In the genomic region with DNA sequence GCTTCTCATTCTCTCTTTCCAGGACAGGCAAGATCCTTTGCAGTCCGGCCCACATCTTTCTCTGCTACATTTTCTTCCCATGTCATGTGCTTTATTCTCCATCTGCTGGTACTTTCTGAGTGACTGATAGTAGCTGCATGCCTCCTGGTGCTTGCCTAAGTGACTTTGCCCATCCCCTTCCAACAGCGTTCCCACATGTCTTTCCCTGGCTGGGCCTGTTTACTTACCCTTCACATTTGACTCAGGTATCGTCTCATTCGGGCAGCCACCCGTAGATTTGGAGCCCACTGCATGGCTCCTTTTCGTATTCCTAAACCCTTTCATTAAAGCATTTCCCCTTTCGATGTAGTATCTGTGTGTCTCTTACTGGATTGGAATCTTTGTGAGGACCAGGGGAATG, we compare ENCODE assay signal across 24 cellular contexts. TPM values are rescaled to one million over a fixed set of nuclear protein-coding genes. Genes with fewer than 3 reads are reported as not detected.
DNase-seq lines count a peak whose midpoint lies in the region; ATAC-seq and TF ChIP-seq lines count a peak whose summit lies in the region.
"Had no signal": no experiment of that assay in that cellular context is flagged by ENCODE, and none has a peak within 500 bp of the region (broad histone marks: within the 10 kb centered on the region; RNA-seq: fewer than 3 reads in every experiment).

No MANE protein-coding gene starts in this region.

- no peaks in the 10 kb centered on the region for H3K4me1 Mint-ChIP-seq in WTC11

- CTCF ChIA-PET in WTC11 (lab: Charles Lee): no interaction called here

- H3K4me3 ChIP-seq in mesenchymal stem cell (ENCODE audit: insufficient read depth in 1 of 2, low read depth in 1 of 2, low read length in 2 of 2): no peak overlapping the region
- H3K4me3 ChIP-seq: MG63, SJCRH30 had no signal

- H3K9ac ChIP-seq in mesenchymal stem cell (ENCODE audit: low read length): no peak overlapping the region

- H3K36me3 Mint-ChIP-seq in WTC11: peaks cover 47% of the 10 kb centered on the region

- H3K4me1 ChIP-seq in mesenchymal stem cell (ENCODE audit: control insufficient read depth, insufficient read depth, low read depth, low read length): no peaks in the 10 kb centered on the region

- H3K4me2 ChIP-seq in mesenchymal stem cell (ENCODE audit: low read length, poor library complexity, severe bottlenecking): no peak overlapping the region

- H2BK15ac ChIP-seq in mesenchymal stem cell (ENCODE audit: low read depth, poor library complexity, severe bottlenecking): no peak overlapping the region

- no peaks in the 10 kb centered on the region for H3K9me3 Mint-ChIP-seq in WTC11
- H3K9me3 Mint-ChIP-seq: CD4-positive, alpha-beta T cell had no signal

- H3K27me3 ChIP-seq in mesenchymal stem cell (ENCODE audit: control insufficient read depth in 1 of 2, insufficient read depth in 1 of 2, low read length in 2 of 2): no peaks in the 10 kb centered on the region
- H3K27me3 ChIP-seq: BE2C, MG63, SJCRH30 had no signal

- no peaks in the 10 kb centered on the region for H3K9me3 ChIP-seq in mesenchymal stem cell (ENCODE audit: control insufficient read depth, low read length)
- H3K9me3 ChIP-seq: BE2C, MG63, SJCRH30 had no signal

- 90% methylated on average over 7 of the region's 7 CpGs for WGBS in mesenchymal stem cell

- H3K36me3 ChIP-seq in mesenchymal stem cell (ENCODE audit: control insufficient read depth in 1 of 2, insufficient read depth in 2 of 2, low read depth in 1 of 2, low read length in 2 of 2): peaks cover 29 to 38% of the 10 kb centered on the region in 2 experiments

- ATAC-seq in WTC11: no peak
- ATAC-seq in left lobe of liver: no peak
- ATAC-seq: PC-3 had no signal

- peak; percentile 58 for DNase-seq in DMS 273 (lab: John Stamatoyannopoulos, UW; ENCODE audit: unreplicated experiment)
- no peak for DNase-seq in DMS 273 treated with DMSO at 0.1 percent for 48 hours (lab: John Stamatoyannopoulos, UW)
- DNase-seq in WTC11 (ENCODE audit: low spot score): no peak
- no peak for DNase-seq in mesenchymal stem cell
- no peak for DNase-seq in left lobe of liver (ENCODE audit: low spot score)
- no peak for DNase-seq in stimulated activated naive CD4-positive, alpha-beta T cell (lab: John Stamatoyannopoulos, UW)
- DNase-seq in SHP77 treated with DMSO at 0.1 percent for 48 hours (lab: John Stamatoyannopoulos, UW): no peak
- DNase-seq: 8988T; BE2C; Calu3; CD4-positive, alpha-beta T cell; DMS79 treated with DMSO at 0.1 percent for 48 hours; GOT3; Kasumi-1; MG63; NCI-H1048; NCI-H1436 treated with DMSO at 0.1 percent for 48 hours; NCI-H2081 treated with DMSO at 0.1 percent for 48 hours; NCI-H510A; NCI-H82; PC-3; RPMI8226; SJCRH30 had no signal

- no peak overlapping the region for H2AFZ ChIP-seq in mesenchymal stem cell (ENCODE audit: low read depth, low read length)

- no peaks in the 10 kb centered on the region for H3K27me3 Mint-ChIP-seq in WTC11 (ENCODE audit: low read depth)
- H3K27me3 Mint-ChIP-seq: CD4-positive, alpha-beta T cell had no signal

- H2BK120ac ChIP-seq in mesenchymal stem cell (ENCODE audit: low read depth, low read length): no peak overlapping the region

- no peak overlapping the region for H2BK12ac ChIP-seq in mesenchymal stem cell (ENCODE audit: low read length in 2 of 2)

- H2AK5ac ChIP-seq in mesenchymal stem cell (ENCODE audit: low read length, severe bottlenecking): no peak overlapping the region

- TF ChIP-seq CTCF in 22Rv1 (IDR thresholded peaks at IDR 0.05) (no peak), WTC11 (IDR thresholded peaks at IDR 0.05) (no peak)

- no peak overlapping the region for H3K4ac ChIP-seq in mesenchymal stem cell (ENCODE audit: low read depth in 1 of 2, low read length in 2 of 2)

- H2BK5ac ChIP-seq in mesenchymal stem cell (ENCODE audit: low read depth, low read length, poor library complexity, severe bottlenecking): no peak overlapping the region

- H3K27ac Mint-ChIP-seq in WTC11: peak overlapping the region; percentile 16; the same call in 1 of the 2 replicates
- H3K27ac Mint-ChIP-seq: CD4-positive, alpha-beta T cell had no signal

- H4K91ac ChIP-seq in mesenchymal stem cell (ENCODE audit: low read length): peak overlapping the region; percentile 34

- no peak overlapping the region for H3K23ac ChIP-seq in mesenchymal stem cell (ENCODE audit: low read length in 2 of 2)

- peaks cover 6% of the 10 kb centered on the region for H3K79me1 ChIP-seq in mesenchymal stem cell (replicated peaks; ENCODE audit: low read length, poor library complexity, severe bottlenecking)

- POLR2A ChIA-PET in WTC11 (lab: Charles Lee): no interaction called here

- no peak overlapping the region for H3K18ac ChIP-seq in mesenchymal stem cell (ENCODE audit: low read depth in 1 of 2, low read length in 2 of 2)

- no peak overlapping the region for H3K4me3 Mint-ChIP-seq in WTC11
- H3K4me3 Mint-ChIP-seq: CD4-positive, alpha-beta T cell had no signal

- no peak overlapping the region for H3K14ac ChIP-seq in mesenchymal stem cell (ENCODE audit: low read length in 2 of 2)

- H4K8ac ChIP-seq in mesenchymal stem cell (ENCODE audit: low read length): peak overlapping the region; percentile 27

- H3K27ac ChIP-seq in 22Rv1 (peak overlapping the region; percentile 51; the same call in 1 of the 2 replicates), mesenchymal stem cell (ENCODE audit: low read length, poor library complexity, severe bottlenecking) (no peak overlapping the region)
- H3K27ac ChIP-seq: SJCRH30 had no signal

TF ChIP-seq in WTC11, 78 proteins besides CTCF, POLR2A, EP300 and RAD21:
- TF ChIP-seq, protein P1, sequence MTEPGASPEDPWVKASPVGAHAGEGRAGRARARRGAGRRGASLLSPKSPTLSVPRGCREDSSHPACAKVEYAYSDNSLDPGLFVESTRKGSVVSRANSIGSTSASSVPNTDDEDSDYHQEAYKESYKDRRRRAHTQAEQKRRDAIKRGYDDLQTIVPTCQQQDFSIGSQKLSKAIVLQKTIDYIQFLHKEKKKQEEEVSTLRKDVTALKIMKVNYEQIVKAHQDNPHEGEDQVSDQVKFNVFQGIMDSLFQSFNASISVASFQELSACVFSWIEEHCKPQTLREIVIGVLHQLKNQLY (CRISPR knock-in tag; IDR thresholded peaks at IDR 0.05): no peak
- TF ChIP-seq KAT7 (CRISPR knock-in tag; IDR thresholded peaks at IDR 0.05; ENCODE audit: borderline replicate concordance) (no peak), ZNF671 (CRISPR knock-in tag; IDR thresholded peaks at IDR 0.05) (no peak), ZNF423 (CRISPR knock-in tag; IDR thresholded peaks at IDR 0.05) (no peak)
- TF ChIP-seq, protein P2, sequence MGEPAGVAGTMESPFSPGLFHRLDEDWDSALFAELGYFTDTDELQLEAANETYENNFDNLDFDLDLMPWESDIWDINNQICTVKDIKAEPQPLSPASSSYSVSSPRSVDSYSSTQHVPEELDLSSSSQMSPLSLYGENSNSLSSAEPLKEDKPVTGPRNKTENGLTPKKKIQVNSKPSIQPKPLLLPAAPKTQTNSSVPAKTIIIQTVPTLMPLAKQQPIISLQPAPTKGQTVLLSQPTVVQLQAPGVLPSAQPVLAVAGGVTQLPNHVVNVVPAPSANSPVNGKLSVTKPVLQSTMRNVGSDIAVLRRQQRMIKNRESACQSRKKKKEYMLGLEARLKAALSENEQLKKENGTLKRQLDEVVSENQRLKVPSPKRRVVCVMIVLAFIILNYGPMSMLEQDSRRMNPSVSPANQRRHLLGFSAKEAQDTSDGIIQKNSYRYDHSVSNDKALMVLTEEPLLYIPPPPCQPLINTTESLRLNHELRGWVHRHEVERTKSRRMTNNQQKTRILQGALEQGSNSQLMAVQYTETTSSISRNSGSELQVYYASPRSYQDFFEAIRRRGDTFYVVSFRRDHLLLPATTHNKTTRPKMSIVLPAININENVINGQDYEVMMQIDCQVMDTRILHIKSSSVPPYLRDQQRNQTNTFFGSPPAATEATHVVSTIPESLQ (CRISPR knock-in tag; IDR thresholded peaks at IDR 0.05): no peak
TF ChIP-seq in WTC11: peak in this region for 0.

RNA-seq across cellular contexts. Expression of a gene that starts 24.6 kb away (rescaled TPM):
- total RNA-seq in WTC11 (2021) (14.9 to 15.8 TPM (median 15.3 TPM) in 3 replicates), left lobe of liver (10.7 TPM)
- 10.9 TPM for polyA plus RNA-seq in mesenchymal stem cell (2013, experiment 1 of 2)
- 10.6 TPM for polyA plus RNA-seq in mesenchymal stem cell (2013, experiment 2 of 2)

RNA-seq across cellular contexts. Expression of a gene that starts 25.9 kb away (rescaled TPM):
- 22.9 to 25.5 TPM (median 24.5 TPM) in 3 replicates for total RNA-seq in WTC11 (2021)
- polyA plus RNA-seq in mesenchymal stem cell (2013, experiment 1 of 2): 134 TPM
- 139 TPM for polyA plus RNA-seq in mesenchymal stem cell (2013, experiment 2 of 2)
- total RNA-seq in left lobe of liver: 49.9 TPM
